1 cellular context compared by ENCODE assay signal in genomic region chr18:31687529-31687928, GRCh38.
TF ChIP-seq lines count a peak whose summit lies in the region.

No MANE protein-coding gene starts in this region.

TF ChIP-seq in GM23338, 12 proteins besides CTCF, POLR2A, EP300 and RAD21 (continued from another document):
- TF ChIP-seq, protein P1, sequence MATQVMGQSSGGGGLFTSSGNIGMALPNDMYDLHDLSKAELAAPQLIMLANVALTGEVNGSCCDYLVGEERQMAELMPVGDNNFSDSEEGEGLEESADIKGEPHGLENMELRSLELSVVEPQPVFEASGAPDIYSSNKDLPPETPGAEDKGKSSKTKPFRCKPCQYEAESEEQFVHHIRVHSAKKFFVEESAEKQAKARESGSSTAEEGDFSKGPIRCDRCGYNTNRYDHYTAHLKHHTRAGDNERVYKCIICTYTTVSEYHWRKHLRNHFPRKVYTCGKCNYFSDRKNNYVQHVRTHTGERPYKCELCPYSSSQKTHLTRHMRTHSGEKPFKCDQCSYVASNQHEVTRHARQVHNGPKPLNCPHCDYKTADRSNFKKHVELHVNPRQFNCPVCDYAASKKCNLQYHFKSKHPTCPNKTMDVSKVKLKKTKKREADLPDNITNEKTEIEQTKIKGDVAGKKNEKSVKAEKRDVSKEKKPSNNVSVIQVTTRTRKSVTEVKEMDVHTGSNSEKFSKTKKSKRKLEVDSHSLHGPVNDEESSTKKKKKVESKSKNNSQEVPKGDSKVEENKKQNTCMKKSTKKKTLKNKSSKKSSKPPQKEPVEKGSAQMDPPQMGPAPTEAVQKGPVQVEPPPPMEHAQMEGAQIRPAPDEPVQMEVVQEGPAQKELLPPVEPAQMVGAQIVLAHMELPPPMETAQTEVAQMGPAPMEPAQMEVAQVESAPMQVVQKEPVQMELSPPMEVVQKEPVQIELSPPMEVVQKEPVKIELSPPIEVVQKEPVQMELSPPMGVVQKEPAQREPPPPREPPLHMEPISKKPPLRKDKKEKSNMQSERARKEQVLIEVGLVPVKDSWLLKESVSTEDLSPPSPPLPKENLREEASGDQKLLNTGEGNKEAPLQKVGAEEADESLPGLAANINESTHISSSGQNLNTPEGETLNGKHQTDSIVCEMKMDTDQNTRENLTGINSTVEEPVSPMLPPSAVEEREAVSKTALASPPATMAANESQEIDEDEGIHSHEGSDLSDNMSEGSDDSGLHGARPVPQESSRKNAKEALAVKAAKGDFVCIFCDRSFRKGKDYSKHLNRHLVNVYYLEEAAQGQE (IDR thresholded peaks at IDR 0.05; ENCODE audit: unreplicated experiment) = no peak
- TF ChIP-seq NANOG (IDR thresholded peaks at IDR 0.05; ENCODE audit: borderline replicate concordance) (no peak), STAT1 (IDR thresholded peaks at IDR 0.05; ENCODE audit: unreplicated experiment) (no peak), JUNB (IDR thresholded peaks at IDR 0.05; ENCODE audit: unreplicated experiment) (no peak), EZH2phosphoT487 (IDR thresholded peaks at IDR 0.05; ENCODE audit: unreplicated experiment) (no peak), ZNF331 (CRISPR knock-in tag; IDR thresholded peaks at IDR 0.05; ENCODE audit: low read depth) (no peak), ZNF114 (CRISPR knock-in tag; IDR thresholded peaks at IDR 0.05) (no peak), POLR2AphosphoS5 (IDR thresholded peaks at IDR 0.05; ENCODE audit: low read depth) (no peak), EZH2 (IDR thresholded peaks at IDR 0.05; ENCODE audit: low read depth, unreplicated experiment) (no peak)
- TF ChIP-seq, protein P2, sequence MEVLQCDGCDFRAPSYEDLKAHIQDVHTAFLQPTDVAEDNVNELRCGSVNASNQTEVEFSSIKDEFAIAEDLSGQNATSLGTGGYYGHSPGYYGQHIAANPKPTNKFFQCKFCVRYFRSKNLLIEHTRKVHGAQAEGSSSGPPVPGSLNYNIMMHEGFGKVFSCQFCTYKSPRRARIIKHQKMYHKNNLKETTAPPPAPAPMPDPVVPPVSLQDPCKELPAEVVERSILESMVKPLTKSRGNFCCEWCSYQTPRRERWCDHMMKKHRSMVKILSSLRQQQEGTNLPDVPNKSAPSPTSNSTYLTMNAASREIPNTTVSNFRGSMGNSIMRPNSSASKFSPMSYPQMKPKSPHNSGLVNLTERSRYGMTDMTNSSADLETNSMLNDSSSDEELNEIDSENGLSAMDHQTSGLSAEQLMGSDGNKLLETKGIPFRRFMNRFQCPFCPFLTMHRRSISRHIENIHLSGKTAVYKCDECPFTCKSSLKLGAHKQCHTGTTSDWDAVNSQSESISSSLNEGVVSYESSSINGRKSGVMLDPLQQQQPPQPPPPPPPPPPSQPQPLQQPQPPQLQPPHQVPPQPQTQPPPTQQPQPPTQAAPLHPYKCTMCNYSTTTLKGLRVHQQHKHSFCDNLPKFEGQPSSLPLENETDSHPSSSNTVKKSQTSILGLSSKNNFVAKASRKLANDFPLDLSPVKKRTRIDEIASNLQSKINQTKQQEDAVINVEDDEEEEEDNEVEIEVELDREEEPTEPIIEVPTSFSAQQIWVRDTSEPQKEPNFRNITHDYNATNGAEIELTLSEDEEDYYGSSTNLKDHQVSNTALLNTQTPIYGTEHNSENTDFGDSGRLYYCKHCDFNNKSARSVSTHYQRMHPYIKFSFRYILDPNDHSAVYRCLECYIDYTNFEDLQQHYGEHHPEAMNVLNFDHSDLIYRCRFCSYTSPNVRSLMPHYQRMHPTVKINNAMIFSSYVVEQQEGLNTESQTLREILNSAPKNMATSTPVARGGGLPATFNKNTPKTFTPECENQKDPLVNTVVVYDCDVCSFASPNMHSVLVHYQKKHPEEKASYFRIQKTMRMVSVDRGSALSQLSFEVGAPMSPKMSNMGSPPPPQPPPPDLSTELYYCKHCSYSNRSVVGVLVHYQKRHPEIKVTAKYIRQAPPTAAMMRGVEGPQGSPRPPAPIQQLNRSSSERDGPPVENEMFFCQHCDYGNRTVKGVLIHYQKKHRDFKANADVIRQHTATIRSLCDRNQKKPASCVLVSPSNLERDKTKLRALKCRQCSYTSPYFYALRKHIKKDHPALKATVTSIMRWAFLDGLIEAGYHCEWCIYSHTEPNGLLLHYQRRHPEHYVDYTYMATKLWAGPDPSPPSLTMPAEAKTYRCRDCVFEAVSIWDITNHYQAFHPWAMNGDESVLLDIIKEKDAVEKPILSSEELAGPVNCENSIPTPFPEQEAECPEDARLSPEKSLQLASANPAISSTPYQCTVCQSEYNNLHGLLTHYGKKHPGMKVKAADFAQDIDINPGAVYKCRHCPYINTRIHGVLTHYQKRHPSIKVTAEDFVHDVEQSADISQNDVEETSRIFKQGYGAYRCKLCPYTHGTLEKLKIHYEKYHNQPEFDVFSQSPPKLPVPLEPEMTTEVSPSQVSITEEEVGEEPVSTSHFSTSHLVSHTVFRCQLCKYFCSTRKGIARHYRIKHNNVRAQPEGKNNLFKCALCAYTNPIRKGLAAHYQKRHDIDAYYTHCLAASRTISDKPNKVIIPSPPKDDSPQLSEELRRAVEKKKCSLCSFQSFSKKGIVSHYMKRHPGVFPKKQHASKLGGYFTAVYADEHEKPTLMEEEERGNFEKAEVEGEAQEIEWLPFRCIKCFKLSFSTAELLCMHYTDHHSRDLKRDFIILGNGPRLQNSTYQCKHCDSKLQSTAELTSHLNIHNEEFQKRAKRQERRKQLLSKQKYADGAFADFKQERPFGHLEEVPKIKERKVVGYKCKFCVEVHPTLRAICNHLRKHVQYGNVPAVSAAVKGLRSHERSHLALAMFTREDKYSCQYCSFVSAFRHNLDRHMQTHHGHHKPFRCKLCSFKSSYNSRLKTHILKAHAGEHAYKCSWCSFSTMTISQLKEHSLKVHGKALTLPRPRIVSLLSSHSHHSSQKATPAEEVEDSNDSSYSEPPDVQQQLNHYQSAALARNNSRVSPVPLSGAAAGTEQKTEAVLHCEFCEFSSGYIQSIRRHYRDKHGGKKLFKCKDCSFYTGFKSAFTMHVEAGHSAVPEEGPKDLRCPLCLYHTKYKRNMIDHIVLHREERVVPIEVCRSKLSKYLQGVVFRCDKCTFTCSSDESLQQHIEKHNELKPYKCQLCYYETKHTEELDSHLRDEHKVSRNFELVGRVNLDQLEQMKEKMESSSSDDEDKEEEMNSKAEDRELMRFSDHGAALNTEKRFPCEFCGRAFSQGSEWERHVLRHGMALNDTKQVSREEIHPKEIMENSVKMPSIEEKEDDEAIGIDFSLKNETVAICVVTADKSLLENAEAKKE (CRISPR knock-in tag; IDR thresholded peaks at IDR 0.05) = no peak
- TF ChIP-seq, protein P3, sequence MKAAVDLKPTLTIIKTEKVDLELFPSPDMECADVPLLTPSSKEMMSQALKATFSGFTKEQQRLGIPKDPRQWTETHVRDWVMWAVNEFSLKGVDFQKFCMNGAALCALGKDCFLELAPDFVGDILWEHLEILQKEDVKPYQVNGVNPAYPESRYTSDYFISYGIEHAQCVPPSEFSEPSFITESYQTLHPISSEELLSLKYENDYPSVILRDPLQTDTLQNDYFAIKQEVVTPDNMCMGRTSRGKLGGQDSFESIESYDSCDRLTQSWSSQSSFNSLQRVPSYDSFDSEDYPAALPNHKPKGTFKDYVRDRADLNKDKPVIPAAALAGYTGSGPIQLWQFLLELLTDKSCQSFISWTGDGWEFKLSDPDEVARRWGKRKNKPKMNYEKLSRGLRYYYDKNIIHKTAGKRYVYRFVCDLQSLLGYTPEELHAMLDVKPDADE (IDR thresholded peaks at IDR 0.05) = no peak
TF ChIP-seq in GM23338: peak in this region for 0.
